ENCODE assay signal across 10 cellular contexts in genomic region chr7:139739863-139740597, GRCh38. TPM values are rescaled to one million over a fixed set of nuclear protein-coding genes. Genes with fewer than 3 reads are reported as not detected.
DNase-seq lines count a peak whose midpoint lies in the region; ATAC-seq and TF ChIP-seq lines count a peak whose summit lies in the region.
"Had no signal": no experiment of that assay in that cellular context is flagged by ENCODE, and none has a peak within 500 bp of the region (broad histone marks: within the 10 kb centered on the region; RNA-seq: fewer than 3 reads in every experiment).

No MANE protein-coding gene starts in this region.

- H3K4me2 ChIP-seq in hepatocyte, result no peak overlapping the region

- CTCF ChIA-PET in RWPE1 (lab: Yijun Ruan, JAX), result no interaction called here

- WGBS in prostate gland, result 39% methylated on average over 17 of the region's 17 CpGs
- WGBS in hepatocyte (ENCODE audit: low lambda C conversion rate, missing lambda C conversion rate), result 91% methylated on average over 17 of the region's 17 CpGs

- TF ChIP-seq CTCF in RWPE1 (conservative IDR thresholded peaks at IDR 0.05; ENCODE audit: low read depth) (no peak), prostate gland (IDR thresholded peaks at IDR 0.05) (no peak), hepatocyte (IDR thresholded peaks at IDR 0.05; ENCODE audit: poor library complexity) (no peak)

- DNase-seq in NCI-H1105 treated with DMSO at 0.1 percent for 48 hours (lab: John Stamatoyannopoulos, UW) (peak; percentile 59), RWPE1 (ENCODE audit: low spot score) (no peak), left cardiac atrium (peak; percentile 33), prostate gland (ENCODE audit: low spot score) (peak; percentile 52), NCI-H146 treated with DMSO at 0.1 percent for 48 hours (lab: John Stamatoyannopoulos, UW; ENCODE audit: unreplicated experiment) (no peak), hepatocyte (ENCODE audit: low spot score) (no peak), islet precursor cell (no peak)
- DNase-seq in stimulated activated naive CD4-positive, alpha-beta T cell (lab: John Stamatoyannopoulos, UW), result no peak
- DNase-seq: activated CD8-positive, alpha-beta T cell treated with anti-CD3 and anti-CD28 coated beads for 36 hours; GF-D8 had no signal

- H3K4me1 ChIP-seq in prostate gland (replicated peaks), result peaks cover 3% of the 10 kb centered on the region
- H3K4me1 ChIP-seq in hepatocyte (ENCODE audit: insufficient read depth), result peaks cover 22% of the 10 kb centered on the region

- H3K27ac ChIP-seq in RWPE1 (peak overlapping the region; percentile 80), prostate gland (peak overlapping the region; percentile 26 to 45), hepatocyte (no peak overlapping the region)

- H3K9me2 ChIP-seq in hepatocyte (replicated peaks; ENCODE audit: insufficient read depth), result no peaks in the 10 kb centered on the region

- TF ChIP-seq POLR2A in prostate gland (IDR thresholded peaks at IDR 0.05), result no peak

- POLR2A ChIA-PET in RWPE1 (lab: Yijun Ruan, JAX; ENCODE audit: low non-redundant PET), result no interaction called here

- ATAC-seq in left cardiac atrium, result peak; percentile 24 to 51
- ATAC-seq: activated CD8-positive, alpha-beta T cell treated with anti-CD3 and anti-CD28 coated beads for 36 hours had no signal

- H3K36me3 ChIP-seq in prostate gland, result no peaks in the 10 kb centered on the region
- H3K36me3 ChIP-seq in hepatocyte (replicated peaks; ENCODE audit: insufficient read depth, low read depth), result no peaks in the 10 kb centered on the region

- H3K9me3 ChIP-seq in prostate gland (no peaks in the 10 kb centered on the region), hepatocyte (ENCODE audit: low read depth) (no peaks in the 10 kb centered on the region)

- H4K20me1 ChIP-seq in hepatocyte (ENCODE audit: insufficient read depth, poor library complexity, severe bottlenecking), result peaks cover 74% of the 10 kb centered on the region

- intact Hi-C loops in left cardiac atrium (cut with DNase I), result loop anchor here in 1 of 2 donors (5.0 kb wide), 1 partner anchor 32 kb away; no protein-coding TSS in a partner anchor
- intact Hi-C loops in prostate gland (cut with DNase I), result loop anchor here (5.0 kb wide), 1 partner anchor 58 kb away; no protein-coding TSS in a partner anchor

- H3K27me3 ChIP-seq in prostate gland (replicated peaks; ENCODE audit: insufficient read depth), result no peaks in the 10 kb centered on the region
- H3K27me3 ChIP-seq in hepatocyte, result no peaks in the 10 kb centered on the region

- H3K4me3 ChIP-seq in prostate gland, result no peak overlapping the region
- H3K4me3 ChIP-seq in hepatocyte, result no peak overlapping the region

- H3K79me2 ChIP-seq in hepatocyte, result peaks cover 99% of the 10 kb centered on the region

- no peak overlapping the region for H2AFZ ChIP-seq in hepatocyte

RNA-seq across cellular contexts. Expression of gene HIPK2, which starts 37.8 kb away (rescaled TPM):
- total RNA-seq in left cardiac atrium (100 to 1,000 TPM; 123 to 139 TPM), prostate gland (10 to 100 TPM; 54.4 to 72.7 TPM), hepatocyte (18.5 and 22.9 TPM in 2 replicates)
- 12.2 and 18.2 TPM in 2 replicates for polyA plus RNA-seq in hepatocyte

Comparison
In these comparisons a context has a peak if more than half of its experiments do, and no peak if none do; other contexts are left out.
1. DNase-seq: peak in NCI-H1105 treated with DMSO at 0.1 percent for 48 hours (single experiment), left cardiac atrium (single experiment) and prostate gland (single experiment); none in RWPE1 (single experiment), stimulated activated naive CD4-positive, alpha-beta T cell (0 of 6), NCI-H146 treated with DMSO at 0.1 percent for 48 hours (single experiment), hepatocyte (single experiment) and islet precursor cell (single experiment).